ENCODE assay signal across 1 cellular context in genomic region chr2:129812071-129812470, GRCh38.
TF ChIP-seq lines count a peak whose summit lies in the region.

No MANE protein-coding gene starts in this region.

TF ChIP-seq in GM12878, 131 proteins besides CTCF, POLR2A, EP300 and RAD21 (continued from another document):
- TF ChIP-seq CUX1 (IDR thresholded peaks at IDR 0.05; ENCODE audit: insufficient replicate concordance, low read depth, low read length) (no peak), KDM1A (IDR thresholded peaks at IDR 0.05; ENCODE audit: borderline replicate concordance) (no peak), CBX5 (IDR thresholded peaks at IDR 0.05; ENCODE audit: low read depth) (no peak), BHLHE40 (IDR thresholded peaks at IDR 0.05; ENCODE audit: borderline replicate concordance in 1 of 2, low read depth in 2 of 2, low read length in 1 of 2) (peak in 1 of 2 experiments; percentile 62; a peak in 2 of 4 replicates), DPF2 (IDR thresholded peaks at IDR 0.05) (0 out of 2 replicates have a peak, but pooled peaks have one; percentile 32), NBN (IDR thresholded peaks at IDR 0.05) (peak; percentile 32; the same call in 1 of the 2 replicates), IRF4 (IDR thresholded peaks at IDR 0.05; ENCODE audit: low read depth, low read length) (no peak), SPI1 (IDR thresholded peaks at IDR 0.05; ENCODE audit: borderline replicate concordance, insufficient read depth, low read depth, low read length) (peak; percentile 89), TARDBP (IDR thresholded peaks at IDR 0.05; ENCODE audit: borderline replicate concordance) (no peak), YBX1 (IDR thresholded peaks at IDR 0.05) (no peak), IKZF1 (conservative IDR thresholded peaks at IDR 0.05) (peak; percentile 72), POLR2AphosphoS5 (IDR thresholded peaks at IDR 0.05; ENCODE audit: low read length) (no peak), RBBP5 (conservative IDR thresholded peaks at IDR 0.05) (no peak), RFX5 (IDR thresholded peaks at IDR 0.05; ENCODE audit: low read depth, low read length) (no peak), SUPT20H (IDR thresholded peaks at IDR 0.05; ENCODE audit: borderline replicate concordance, control insufficient read depth, low read depth, low read length) (no peak), MEF2A (IDR thresholded peaks at IDR 0.05; ENCODE audit: insufficient read depth, low read depth, low read length) (no peak), IKZF2 (IDR thresholded peaks at IDR 0.05) (peak; percentile 76 to 77), SMC3 (IDR thresholded peaks at IDR 0.05; ENCODE audit: borderline replicate concordance, low read length) (no peak), SMAD1 (IDR thresholded peaks at IDR 0.05; ENCODE audit: low read depth, partially characterized antibody) (peak; percentile 91), HDAC2 (IDR thresholded peaks at IDR 0.05) (no peak), MTA3 (IDR thresholded peaks at IDR 0.05; ENCODE audit: borderline replicate concordance, low read length) (no peak), NR2C2 (IDR thresholded peaks at IDR 0.05; ENCODE audit: borderline replicate concordance, control insufficient read depth, insufficient read length, low read depth) (no peak)
